Comparison of ENCODE assay signal across 15 cellular contexts in the genomic region with DNA sequence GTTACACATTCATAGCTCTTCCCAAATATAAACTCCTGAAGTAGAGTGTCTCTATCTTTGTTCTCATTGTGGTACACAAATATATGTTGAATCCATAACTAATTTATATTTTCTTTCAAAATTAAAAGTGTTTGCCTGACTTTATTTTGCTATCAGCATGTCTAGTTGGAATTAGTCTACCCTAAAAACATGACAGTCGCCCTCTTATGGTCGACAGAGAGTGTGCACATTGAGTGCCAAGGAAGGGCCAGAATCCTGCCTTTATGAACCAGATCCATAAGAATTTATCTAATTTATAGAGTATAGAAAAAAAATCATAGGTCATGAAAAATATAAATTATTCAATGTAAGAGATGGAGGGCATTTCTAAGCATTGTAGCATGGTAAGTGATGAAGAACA. TPM values are rescaled to one million over a fixed set of nuclear protein-coding genes. Genes with fewer than 3 reads are reported as not detected.
A peak's percentile ranks its signal among the peaks of the same experiment; 100 is the strongest.
DNase-seq lines count a peak whose midpoint lies in the region; TF ChIP-seq lines count a peak whose summit lies in the region.
"Had no signal": no experiment of that assay in that cellular context is flagged by ENCODE, and none has a peak within 500 bp of the region (broad histone marks: within the 10 kb centered on the region; RNA-seq: fewer than 3 reads in every experiment).

No MANE protein-coding gene starts in this region.

- TF ChIP-seq CTCF in DOHH2 (IDR thresholded peaks at IDR 0.05; ENCODE audit: low read depth, low read length, poor library complexity, severe bottlenecking) (peak; percentile 30), OCI-LY1 (IDR thresholded peaks at IDR 0.05; ENCODE audit: low read length) (peak; percentile 53)

- no peak overlapping the region for H3K4me3 ChIP-seq in DOHH2 (ENCODE audit: low read length)
- H3K4me3 ChIP-seq in H7 (ENCODE audit: insufficient read depth, low read depth, low read length) = no peak overlapping the region
- H3K4me3 ChIP-seq in OCI-LY1 (ENCODE audit: low read depth, low read length, poor library complexity, severe bottlenecking) = no peak overlapping the region

- no peaks in the 10 kb centered on the region for H3K4me1 ChIP-seq in DOHH2 (ENCODE audit: control insufficient read depth, low read length)
- no peaks in the 10 kb centered on the region for H3K4me1 ChIP-seq in OCI-LY1 (ENCODE audit: insufficient read depth, low read length, severe bottlenecking)

- H4K20me1 ChIP-seq in DOHH2 (ENCODE audit: control insufficient read depth, insufficient read depth, low read depth, low read length) (no peaks in the 10 kb centered on the region), OCI-LY1 (ENCODE audit: insufficient read depth, low read length) (no peaks in the 10 kb centered on the region)

- H3K79me2 ChIP-seq in DOHH2 (ENCODE audit: control insufficient read depth, low read length) (no peaks in the 10 kb centered on the region), OCI-LY1 (ENCODE audit: insufficient read depth, low read length) (no peaks in the 10 kb centered on the region)

- H3K9me3 ChIP-seq in DOHH2 (ENCODE audit: control insufficient read depth, insufficient read depth, low read length) (no peaks in the 10 kb centered on the region), OCI-LY1 (ENCODE audit: low read length) (no peaks in the 10 kb centered on the region)

- H3K27me3 ChIP-seq in DOHH2 (ENCODE audit: control insufficient read depth, low read length) (no peaks in the 10 kb centered on the region), H7 (ENCODE audit: control insufficient read depth, insufficient read depth, low read length) (no peaks in the 10 kb centered on the region), OCI-LY1 (ENCODE audit: insufficient read depth, low read length) (no peaks in the 10 kb centered on the region)

- H2AFZ ChIP-seq in OCI-LY1 (ENCODE audit: low read length) = no peak overlapping the region

- H3K9me2 ChIP-seq in DOHH2 (replicated peaks; ENCODE audit: control insufficient read depth, low read length) (no peaks in the 10 kb centered on the region), OCI-LY1 (ENCODE audit: low read depth, low read length) (no peaks in the 10 kb centered on the region)

- H3K27ac ChIP-seq in DOHH2 (ENCODE audit: low read depth, low read length) = no peak overlapping the region
- no peak overlapping the region for H3K27ac ChIP-seq in OCI-LY1 (ENCODE audit: low read depth, low read length, poor library complexity, severe bottlenecking)

- H3K36me3 ChIP-seq in DOHH2 (ENCODE audit: control insufficient read depth, low read length) = no peaks in the 10 kb centered on the region
- no peaks in the 10 kb centered on the region for H3K36me3 ChIP-seq in H7 (replicated peaks; ENCODE audit: control insufficient read depth, insufficient read depth, low read length)
- no peaks in the 10 kb centered on the region for H3K36me3 ChIP-seq in OCI-LY1 (ENCODE audit: insufficient read depth, low read length)

- no peak overlapping the region for H3K9ac ChIP-seq in OCI-LY1 (ENCODE audit: low read length)

- H3K4me2 ChIP-seq in DOHH2 (ENCODE audit: low read length) = no peak overlapping the region
- no peak overlapping the region for H3K4me2 ChIP-seq in OCI-LY1 (ENCODE audit: low read length)

- DNase-seq in H7 (peak; percentile 2), kidney tubule cell (ENCODE audit: low spot score) (peak; percentile 6), NCI-H2107 treated with DMSO at 0.1 percent for 48 hours (lab: John Stamatoyannopoulos, UW; ENCODE audit: unreplicated experiment) (no peak), UCSD-AML1 (lab: John Stamatoyannopoulos, UW; ENCODE audit: unreplicated experiment) (no peak), posterior vena cava (ENCODE audit: low spot score) (no peak), NCI-H146 (lab: John Stamatoyannopoulos, UW) (no peak)
- DNase-seq: activated T-cell treated with anti-CD3 and anti-CD28 coated beads for 4 hours; NCI-H2171 treated with DMSO at 0.1 percent for 48 hours; stimulated activated CD4-positive, alpha-beta T cell treated with anti-CD3 and anti-CD28 coated beads, Interleukin-15, amount 100 ng/mL, for 24 hours; stimulated activated naive CD8-positive, alpha-beta T cell treated with anti-CD3 and anti-CD28 coated beads, Interleukin-15, amount 100 ng/mL, for 72 hours; T-cell had no signal

- H3F3A ChIP-seq in DOHH2 (ENCODE audit: control insufficient read depth, insufficient read depth) (no peaks in the 10 kb centered on the region), OCI-LY1 (ENCODE audit: insufficient read depth, low read length) (no peaks in the 10 kb centered on the region)

- intact Hi-C loops in posterior vena cava (cut with DNase I) = no loop called here

RNA-seq across cellular contexts. Expression of gene DEFB112, which starts 12.3 kb away (rescaled TPM):
- not detected in 2 replicates for total RNA-seq in H7 (2014; rRNA removed; shearing (Covaris generic))
- total RNA-seq in posterior vena cava = not detected
- total RNA-seq: Daoy, mononuclear cell, T-cell had no signal

RNA-seq across cellular contexts. Expression of gene DEFB110, which starts 40.3 kb away (rescaled TPM):
- not detected in 2 replicates for total RNA-seq in H7 (2014; rRNA removed; shearing (Covaris generic))
- not detected for total RNA-seq in posterior vena cava
- total RNA-seq: Daoy, mononuclear cell, T-cell had no signal

Comparison
In these comparisons a context has a peak if more than half of its experiments do, and no peak if none do; other contexts are left out.
1. DNase-seq: peak in H7 (single experiment) and kidney tubule cell (single experiment); none in NCI-H2107 treated with DMSO at 0.1 percent for 48 hours (single experiment), UCSD-AML1 (single experiment), posterior vena cava (single experiment) and NCI-H146 (single experiment).